In genomic region chr17:21163101-21163500, GRCh38 we compare ENCODE assay signal across 24 cellular contexts. TPM values are rescaled to one million over a fixed set of nuclear protein-coding genes. Genes with fewer than 3 reads are reported as not detected.
A peak's percentile ranks its signal among the peaks of the same experiment; 100 is the strongest.
DNase-seq lines count a peak whose midpoint lies in the region; ATAC-seq and TF ChIP-seq lines count a peak whose summit lies in the region.
"Had no signal": no experiment of that assay in that cellular context is flagged by ENCODE, and none has a peak within 500 bp of the region (broad histone marks: within the 10 kb centered on the region; RNA-seq: fewer than 3 reads in every experiment).

No MANE protein-coding gene starts in this region.

- H3K27ac Mint-ChIP-seq in HFFc6 (peak overlapping the region; percentile 93), chondrocyte (ENCODE audit: unreplicated experiment) (peak overlapping the region; percentile 88), mesothelial cell of epicardium (no peak overlapping the region)
- H3K27ac Mint-ChIP-seq: activated CD4-positive, alpha-beta memory T cell treated with anti-CD3 and anti-CD28 coated beads for 36 hours; activated T-helper 2 cell treated with anti-CD3 and anti-CD28 coated beads, Interferon-gamma antibody, Interleukin-2, Interleukin-4, amounts not matched to agents 10 μg/mL and 5 μg/mL and 100 μg/mL, durations not matched to agents 14 hours and 24 hours and 36 hours had no signal

- peak; percentile 59 for TF ChIP-seq CTCF in HFFc6 (IDR thresholded peaks at IDR 0.05)
- TF ChIP-seq CTCF in chondrocyte (IDR thresholded peaks at IDR 0.05), result peak; percentile 43
- peak; percentile 19 for TF ChIP-seq CTCF in mesothelial cell of epicardium (IDR thresholded peaks at IDR 0.05; ENCODE audit: unreplicated experiment)

- H3K27me3 Mint-ChIP-seq in HFFc6 (ENCODE audit: insufficient read depth), result no peaks in the 10 kb centered on the region
- no peaks in the 10 kb centered on the region for H3K27me3 Mint-ChIP-seq in chondrocyte (ENCODE audit: low read depth)
- H3K27me3 Mint-ChIP-seq in mesothelial cell of epicardium (ENCODE audit: low read depth), result no peaks in the 10 kb centered on the region
- H3K27me3 Mint-ChIP-seq: activated CD4-positive, alpha-beta memory T cell treated with anti-CD3 and anti-CD28 coated beads for 36 hours; activated naive CD4-positive, alpha-beta T cell treated with anti-CD3 and anti-CD28 coated beads, Interleukin-2, amount 50 U/mL, for 24 hours had no signal

- H3K4me3 ChIP-seq in skin epidermis, result no peak overlapping the region
- H3K4me3 ChIP-seq: BLaER1 treated with 17β-estradiol and CSF1 and Interleukin-3, amounts not matched to agents 10 nM and 100 nM; smooth muscle cell; transverse colon had no signal

- H3K4me1 Mint-ChIP-seq in HFFc6 (ENCODE audit: low read depth) (peaks cover 40% of the 10 kb centered on the region), chondrocyte (ENCODE audit: low read depth) (peaks cover 73% of the 10 kb centered on the region), mesothelial cell of epicardium (peaks cover 18% of the 10 kb centered on the region)

- H3K36me3 Mint-ChIP-seq in HFFc6 (ENCODE audit: low read depth) (no peaks in the 10 kb centered on the region), chondrocyte (ENCODE audit: low read depth) (no peaks in the 10 kb centered on the region), mesothelial cell of epicardium (peaks cover 1% of the 10 kb centered on the region)
- H3K36me3 Mint-ChIP-seq: activated CD4-positive, alpha-beta memory T cell treated with anti-CD3 and anti-CD28 coated beads for 36 hours; activated naive CD4-positive, alpha-beta T cell treated with anti-CD3 and anti-CD28 coated beads, Interleukin-2, amount 50 U/mL, for 24 hours had no signal

- ATAC-seq in GM21619 (IDR thresholded peaks at IDR 0.05; ENCODE audit: unreplicated experiment), result no peak
- ATAC-seq in sciatic nerve, result no peak
- ATAC-seq: Panc1 had no signal

- H3K4me3 Mint-ChIP-seq in HFFc6 (no peak overlapping the region), chondrocyte (ENCODE audit: unreplicated experiment) (no peak overlapping the region), mesothelial cell of epicardium (no peak overlapping the region)
- H3K4me3 Mint-ChIP-seq: activated CD4-positive, alpha-beta memory T cell treated with anti-CD3 and anti-CD28 coated beads for 36 hours; activated naive CD4-positive, alpha-beta T cell treated with anti-CD3 and anti-CD28 coated beads, Interleukin-2, amount 50 U/mL, for 24 hours had no signal

- peak overlapping the region in 11 of 21 experiments; percentile 11 to 83 (median 56) for H3K27ac ChIP-seq in skin epidermis
- H3K27ac ChIP-seq: BLaER1 treated with 17β-estradiol and CSF1 and Interleukin-3, amounts not matched to agents 10 nM and 100 nM had no signal

- H3K9me3 Mint-ChIP-seq in HFFc6 (no peaks in the 10 kb centered on the region), chondrocyte (ENCODE audit: low read depth) (no peaks in the 10 kb centered on the region), mesothelial cell of epicardium (peaks cover 9% of the 10 kb centered on the region)
- H3K9me3 Mint-ChIP-seq: activated CD4-positive, alpha-beta memory T cell treated with anti-CD3 and anti-CD28 coated beads for 36 hours; activated naive CD4-positive, alpha-beta T cell treated with anti-CD3 and anti-CD28 coated beads, Interleukin-2, amount 50 U/mL, for 24 hours; activated T-helper 2 cell treated with anti-CD3 and anti-CD28 coated beads, Interferon-gamma antibody, Interleukin-2, Interleukin-4, amounts not matched to agents 10 μg/mL and 5 μg/mL and 100 μg/mL, durations not matched to agents 14 hours and 24 hours and 36 hours had no signal

- intact Hi-C loops in sciatic nerve (cut with DNase I), result no loop called here

- no peak for DNase-seq in HFFc6
- DNase-seq in chondrocyte (ENCODE audit: low spot score), result no peak
- no peak for DNase-seq in mesothelial cell of epicardium (ENCODE audit: low spot score in 2 of 2, unreplicated experiment in 2 of 2)
- no peak for DNase-seq in T-helper 2 cell
- DNase-seq in stimulated activated CD4-positive, alpha-beta T cell treated with anti-CD3 and anti-CD28 coated beads, Interleukin-15, amount 100 ng/mL, for 24 hours, result no peak
- DNase-seq in sciatic nerve (ENCODE audit: low spot score), result no peak
- DNase-seq: activated CD4-positive, alpha-beta memory T cell treated with anti-CD3 and anti-CD28 coated beads for 36 hours; activated CD4-positive, CD25-positive, alpha-beta regulatory T cell treated with anti-CD3 and anti-CD28 coated beads, Interleukin-2, amount 50 U/mL, for 72 hours; kidney; mammary epithelial cell; NCI-H1105 treated with DMSO at 0.1 percent for 48 hours; NCI-H2029 treated with DMSO at 0.1 percent for 48 hours; NCI-H2227 treated with DMSO at 0.1 percent for 48 hours; NCI-H69; occipital lobe; SHP77 treated with DMSO at 0.1 percent for 48 hours; transverse colon had no signal

RNA-seq across cellular contexts. Expression of gene DHRS7B, which starts 36.3 kb away (rescaled TPM):
- 10 to 100 TPM; 12.3 to 20.8 (median 14.7) TPM for total RNA-seq in HFFc6 (2021; fragmentation: NEBNext Ultra II Directional; extraction: Animal tissue kit (Norgen Biotek cat#: 25700))
- total RNA-seq in chondrocyte (17.1 to 24.7 TPM (median 20.2 TPM) in 3 replicates), mesothelial cell of epicardium (18.9 to 22.4 TPM (median 19.8 TPM) in 3 replicates), sciatic nerve (17.1 TPM)

RNA-seq across cellular contexts. Expression of gene TMEM11, which starts 50.9 kb away (rescaled TPM):
- 10 to 100 TPM; 32.5 to 37.6 (median 33.9) TPM for total RNA-seq in HFFc6 (2021; fragmentation: NEBNext Ultra II Directional; extraction: Animal tissue kit (Norgen Biotek cat#: 25700))
- total RNA-seq in chondrocyte, result 24.3 to 28.1 TPM (median 24.7 TPM) in 3 replicates
- total RNA-seq in mesothelial cell of epicardium, result 19.4 to 21.9 TPM (median 20.6 TPM) in 3 replicates
- 16.6 TPM for total RNA-seq in sciatic nerve
